8 cellular contexts compared by ENCODE assay signal in the genomic region with DNA sequence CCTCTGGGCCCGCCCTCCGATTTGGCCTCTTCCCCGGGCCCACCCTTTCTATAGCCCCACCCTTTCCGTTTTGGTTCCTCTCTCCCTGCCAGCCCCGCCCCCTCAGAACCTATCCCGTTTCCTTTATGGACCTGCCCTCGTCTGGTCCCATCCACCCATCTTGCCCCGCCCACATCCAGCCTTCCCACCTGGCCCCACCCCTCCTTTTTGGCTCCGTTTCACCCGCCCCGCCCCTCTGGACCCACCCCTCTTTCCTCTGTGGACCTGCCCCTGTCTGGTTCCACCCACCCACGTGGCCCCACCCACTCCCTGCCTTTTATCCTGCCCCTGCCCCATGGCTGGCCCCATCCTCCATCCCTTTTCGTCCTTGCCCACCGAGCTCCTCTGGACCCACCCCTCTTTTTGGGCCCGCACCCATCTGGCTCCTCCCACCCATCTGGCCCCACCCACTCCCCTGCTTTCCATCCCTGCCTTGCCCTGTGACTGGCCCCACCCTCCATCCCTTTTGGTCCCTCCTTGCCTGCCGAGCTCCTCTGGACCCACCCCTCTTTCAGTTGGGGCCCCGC.
DNase-seq lines count a peak whose midpoint lies in the region; ATAC-seq, FAIRE-seq and TF ChIP-seq lines count a peak whose summit lies in the region.

No MANE protein-coding gene starts in this region.

- no peaks in the 10 kb centered on the region for H3K9me3 Mint-ChIP-seq in activated T-helper 2 cell treated with anti-CD3 and anti-CD28 coated beads, Interferon-gamma antibody, Interleukin-2, Interleukin-4, amounts not matched to agents 10 μg/mL and 5 μg/mL and 100 μg/mL, durations not matched to agents 14 hours and 24 hours and 36 hours

- H3K4me1 Mint-ChIP-seq in activated T-helper 2 cell treated with anti-CD3 and anti-CD28 coated beads, Interferon-gamma antibody, Interleukin-2, Interleukin-4, amounts not matched to agents 10 μg/mL and 5 μg/mL and 100 μg/mL, durations not matched to agents 14 hours and 24 hours and 36 hours (ENCODE audit: low read depth) = peaks cover 11% of the 10 kb centered on the region

- peak overlapping the region; percentile 60 for H3K4me3 Mint-ChIP-seq in activated T-helper 2 cell treated with anti-CD3 and anti-CD28 coated beads, Interferon-gamma antibody, Interleukin-2, Interleukin-4, amounts not matched to agents 10 μg/mL and 5 μg/mL and 100 μg/mL, durations not matched to agents 14 hours and 24 hours and 36 hours (ENCODE audit: low read depth)

- no peak for TF ChIP-seq CTCF in GM12865 (IDR thresholded peaks at IDR 0.05; ENCODE audit: insufficient read depth, low read depth, low read length, missing control alignments)

- intact Hi-C loops in activated T-helper 2 cell treated with anti-CD3 and anti-CD28 coated beads, Interferon-gamma antibody, Interleukin-2, Interleukin-4, amounts not matched to agents 10 μg/mL and 5 μg/mL and 100 μg/mL, durations not matched to agents 14 hours and 24 hours and 36 hours (cut with micrococcal nuclease) = loop anchor here (2.0 kb wide), 1 partner anchor 178 kb away; the partner anchor contains the start of gene CAMTA1

- H3K4me3 ChIP-seq in GM12865 (ENCODE audit: low read depth, low read length) = no peak overlapping the region

- H3K27ac Mint-ChIP-seq in activated T-helper 2 cell treated with anti-CD3 and anti-CD28 coated beads, Interferon-gamma antibody, Interleukin-2, Interleukin-4, amounts not matched to agents 10 μg/mL and 5 μg/mL and 100 μg/mL, durations not matched to agents 14 hours and 24 hours and 36 hours = peak overlapping the region; percentile 64

- DNase-seq in GM12865 (ENCODE audit: low read depth) = peak; percentile 44
- DNase-seq in NCI-H82 treated with DMSO at 0.1 percent for 48 hours (lab: John Stamatoyannopoulos, UW; ENCODE audit: unreplicated experiment) = peak; percentile 100
- DNase-seq in activated T-helper 2 cell treated with anti-CD3 and anti-CD28 coated beads, Interferon-gamma antibody, Interleukin-2, Interleukin-4, amounts not matched to agents 10 μg/mL and 5 μg/mL and 100 μg/mL, durations not matched to agents 14 hours and 24 hours and 36 hours (ENCODE audit: low spot score) = peak; percentile 28
- peak; percentile 51 for DNase-seq in kidney tubule cell (ENCODE audit: low spot score)
- DNase-seq in stimulated activated naive CD4-positive, alpha-beta T cell treated with Interleukin-2 at 50 U/mL for 16 hours (lab: John Stamatoyannopoulos, UW) = peak; percentile 15
- DNase-seq in NCI-H1092 (lab: John Stamatoyannopoulos, UW) = no peak
- DNase-seq in RCC 7860 (ENCODE audit: low spot score) = no peak

- peaks cover 18% of the 10 kb centered on the region for H3K27me3 Mint-ChIP-seq in activated T-helper 2 cell treated with anti-CD3 and anti-CD28 coated beads, Interferon-gamma antibody, Interleukin-2, Interleukin-4, amounts not matched to agents 10 μg/mL and 5 μg/mL and 100 μg/mL, durations not matched to agents 14 hours and 24 hours and 36 hours (ENCODE audit: low read depth)

- H3K36me3 Mint-ChIP-seq in activated T-helper 2 cell treated with anti-CD3 and anti-CD28 coated beads, Interferon-gamma antibody, Interleukin-2, Interleukin-4, amounts not matched to agents 10 μg/mL and 5 μg/mL and 100 μg/mL, durations not matched to agents 14 hours and 24 hours and 36 hours (ENCODE audit: low read depth) = no peaks in the 10 kb centered on the region

- ATAC-seq in HG02623 (IDR thresholded peaks at IDR 0.05; ENCODE audit: unreplicated experiment) = no peak

- FAIRE-seq in RCC 7860 (lab: Jason Lieb, UNC) = no peak

Comparison
In these comparisons a context has a peak if more than half of its experiments do, and no peak if none do; other contexts are left out.
1. DNase-seq: peak in GM12865 (single experiment), NCI-H82 treated with DMSO at 0.1 percent for 48 hours (single experiment), activated T-helper 2 cell treated with anti-CD3 and anti-CD28 coated beads, Interferon-gamma antibody, Interleukin-2, Interleukin-4, amounts not matched to agents 10 μg/mL and 5 μg/mL and 100 μg/mL, durations not matched to agents 14 hours and 24 hours and 36 hours (single experiment), kidney tubule cell (single experiment) and stimulated activated naive CD4-positive, alpha-beta T cell treated with Interleukin-2 at 50 U/mL for 16 hours (single experiment); none in NCI-H1092 (single experiment) and RCC 7860 (single experiment).